24 cellular contexts compared by ENCODE assay signal in the genomic region with DNA sequence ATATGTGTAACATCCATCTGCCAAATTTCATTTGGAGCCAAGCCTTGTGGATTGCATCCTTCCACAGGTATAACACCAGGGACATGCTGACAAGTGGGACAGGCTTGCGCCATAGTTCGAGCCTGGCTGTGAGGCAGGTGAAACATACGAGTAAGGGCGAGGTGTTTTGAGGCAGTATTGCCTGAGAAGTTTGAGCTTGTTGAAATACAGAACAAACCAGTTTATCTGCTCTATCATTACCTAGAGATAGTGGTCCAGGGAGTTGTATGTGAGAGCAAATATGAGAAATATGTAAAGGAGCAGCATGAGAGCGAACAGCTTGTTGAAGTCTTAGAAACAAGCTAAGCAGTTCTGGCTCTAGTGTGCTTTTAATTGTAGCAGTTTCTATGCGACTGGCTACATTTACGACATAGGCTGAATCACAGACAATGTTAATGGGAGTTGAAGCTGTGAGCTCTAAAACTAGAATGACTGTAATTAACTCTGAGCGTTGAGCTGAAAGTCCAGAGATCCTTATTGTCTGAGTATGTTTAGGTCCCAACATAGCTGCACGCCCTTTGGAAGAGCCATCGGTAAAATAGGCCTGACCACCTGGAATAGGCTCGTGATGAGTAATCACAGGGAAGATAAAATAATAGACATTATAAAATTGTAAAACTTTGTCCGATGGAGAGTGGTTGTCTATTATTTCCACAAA.
"Had no signal": no experiment of that assay in that cellular context is flagged by ENCODE, and none has a peak within 500 bp of the region (broad histone marks: within the 10 kb centered on the region; RNA-seq: fewer than 3 reads in every experiment).

No MANE protein-coding gene starts in this region.

- H3K9me3 ChIP-seq: right lobe of liver, testis had no signal

- DNase-seq: activated B cell treated with CpG ODN at 0.5 μM for 24 hours; activated CD4-positive, alpha-beta T cell treated with anti-CD3 and anti-CD28 coated beads for 36 hours; activated CD4-positive, alpha-beta T cell treated with anti-CD3 and anti-CD28 coated beads, Interleukin-2, amount 50 U/mL, for 4 hours; activated CD8-positive, alpha-beta memory T cell treated with anti-CD3 and anti-CD28 coated beads, Interleukin-2, amount 50 U/mL, for 48 hours; activated effector memory CD4-positive, alpha-beta T cell treated with Interleukin-2 at 50 U/mL for 16 hours; activated naive CD4-positive, alpha-beta T cell treated with anti-CD3 and anti-CD28 coated beads for 36 hours; activated T-cell treated with anti-CD3 and anti-CD28 coated beads, Interleukin-2, amount 50 U/mL, for 48 hours; amygdala; erythroblast; glutamatergic neuron; hippocampal formation; kidney glomerular epithelial cell; mesendoderm; naive thymus-derived CD4-positive, alpha-beta T cell; occipital lobe; right lobe of liver; stimulated activated CD4-positive, alpha-beta T cell treated with anti-CD3 and anti-CD28 coated beads, Interleukin-15, amount 100 ng/mL, for 24 hours; T1000; testis had no signal

- H3K36me3 ChIP-seq: right lobe of liver had no signal

- H3K27ac ChIP-seq: foreskin keratinocyte, right lobe of liver, testis had no signal

- H3K4me3 ChIP-seq: right lobe of liver, skin epidermis, testis had no signal

- H3K27me3 Mint-ChIP-seq: activated B cell treated with CpG ODN at 0.5 μM for 24 hours; activated CD4-positive, alpha-beta T cell treated with anti-CD3 and anti-CD28 coated beads for 36 hours; naive thymus-derived CD4-positive, alpha-beta T cell; stimulated activated memory B cell treated with anti-CD40 and anti-IgM and Interleukin-4, amounts not matched to agents 10 μg/mL and 1 μg/mL and 100 μg/mL, for 72 hours had no signal

- ATAC-seq: activated CD4-positive, alpha-beta T cell treated with anti-CD3 and anti-CD28 coated beads for 36 hours; foreskin keratinocyte; naive thymus-derived CD4-positive, alpha-beta T cell; right lobe of liver; stimulated activated memory B cell treated with anti-CD40 and anti-IgM and Interleukin-4, amounts not matched to agents 10 μg/mL and 1 μg/mL and 100 μg/mL, for 72 hours had no signal

- H3K4me1 Mint-ChIP-seq: activated CD4-positive, alpha-beta T cell treated with anti-CD3 and anti-CD28 coated beads for 36 hours; neural crest cell had no signal

- H3K27me3 ChIP-seq: foreskin keratinocyte, right lobe of liver, testis had no signal

- H3K27ac Mint-ChIP-seq: activated B cell treated with CpG ODN at 0.5 μM for 24 hours; activated CD4-positive, alpha-beta T cell treated with anti-CD3 and anti-CD28 coated beads for 36 hours; activated naive CD4-positive, alpha-beta T cell treated with anti-CD3 and anti-CD28 coated beads for 36 hours; naive thymus-derived CD4-positive, alpha-beta T cell; stimulated activated memory B cell treated with anti-CD40 and anti-IgM and Interleukin-4, amounts not matched to agents 10 μg/mL and 1 μg/mL and 100 μg/mL, for 72 hours; T-helper 1 cell treated with Interleukin-12 subunit alpha and Interleukin-12 subunit beta and Interleukin-4 antibody, amounts not matched to agents 30 μg/mL and 1 μg/mL, for 36 hours had no signal

- H3K4me1 ChIP-seq: foreskin keratinocyte, right lobe of liver, testis had no signal

- H3K4me3 Mint-ChIP-seq: activated B cell treated with CpG ODN at 0.5 μM for 24 hours; activated CD4-positive, alpha-beta T cell treated with anti-CD3 and anti-CD28 coated beads for 36 hours; activated naive CD4-positive, alpha-beta T cell treated with anti-CD3 and anti-CD28 coated beads for 36 hours; naive thymus-derived CD4-positive, alpha-beta T cell; neural crest cell; stimulated activated memory B cell treated with anti-CD40 and anti-IgM and Interleukin-4, amounts not matched to agents 10 μg/mL and 1 μg/mL and 100 μg/mL, for 72 hours; T-helper 1 cell treated with Interleukin-12 subunit alpha and Interleukin-12 subunit beta and Interleukin-4 antibody, amounts not matched to agents 30 μg/mL and 1 μg/mL, for 36 hours had no signal
